In the genomic region with DNA sequence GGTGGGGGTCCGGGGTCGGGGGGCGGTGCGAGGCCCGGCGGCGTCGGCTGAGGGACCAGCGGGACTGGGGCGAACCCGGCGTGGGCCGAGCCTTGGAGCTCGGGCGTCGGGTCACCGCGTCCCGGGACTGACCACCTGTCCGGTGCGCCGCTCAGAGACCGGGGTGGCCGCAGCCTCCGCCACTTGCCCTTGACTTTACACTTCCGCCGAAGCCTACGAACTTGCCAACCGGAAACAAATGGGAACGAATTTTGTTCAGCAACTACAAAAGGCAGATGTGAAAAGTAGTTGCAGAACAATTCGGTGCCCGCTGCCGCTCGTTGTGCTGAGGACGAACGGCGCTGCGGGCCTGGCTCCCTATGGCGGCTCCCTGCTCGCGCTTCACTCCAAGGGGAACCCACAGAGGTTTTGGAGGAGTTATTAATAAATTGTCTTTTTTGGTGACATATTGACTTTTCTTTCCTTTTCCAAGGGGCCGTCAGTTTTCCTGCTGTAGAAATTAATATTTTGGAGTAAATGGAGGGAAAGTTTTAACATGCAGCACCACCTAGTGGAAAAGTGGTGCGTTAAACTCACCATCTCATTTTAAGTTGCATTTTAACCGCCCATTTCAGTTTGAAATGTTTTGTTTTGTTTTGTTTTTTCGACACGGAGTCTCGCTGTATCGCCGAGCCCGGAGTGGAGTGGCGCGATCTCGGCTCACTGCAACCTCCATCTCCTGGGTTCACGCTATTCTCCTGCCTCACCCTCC, we compare ENCODE assay signal across 8 cellular contexts. TPM values are rescaled to one million over a fixed set of nuclear protein-coding genes. Genes with fewer than 3 reads are reported as not detected.
DNase-seq lines count a peak whose midpoint lies in the region; ATAC-seq and TF ChIP-seq lines count a peak whose summit lies in the region.

No MANE protein-coding gene starts in this region.

- in situ Hi-C loops in gastrocnemius medialis (cut with MboI; ENCODE audit: low sequenced_read_pairs in 4 of 4) = loop anchor here in 2 of 4 donors (5.0 to 25.0 kb wide), 2 partner anchors 58 to 143 kb away; partner anchors contain the start of genes C5orf24 (in 2 of the 2) and DDX46 (in 1 of the 2)

- H3K36me3 ChIP-seq in iPS DF 6.9 (ENCODE audit: control insufficient read depth, insufficient read depth, low read length) = no peaks in the 10 kb centered on the region
- peaks cover 0 to 4% of the 10 kb centered on the region in 2 donors for H3K36me3 ChIP-seq in gastrocnemius medialis

- TF ChIP-seq POLR2A in gastrocnemius medialis (IDR thresholded peaks at IDR 0.05) = peak in 1 of 2 donors; percentile 22

- WGBS in iPS DF 6.9 (ENCODE audit: insufficient coverage, insufficient read length) = no CpG with 5 or more reads among the region's 54 CpGs

- H3K4me1 ChIP-seq in iPS DF 6.9 (ENCODE audit: control insufficient read depth, insufficient read depth, low read length) = no peaks in the 10 kb centered on the region
- H3K4me1 ChIP-seq in gastrocnemius medialis = peaks cover 0 to 5% of the 10 kb centered on the region in 2 donors

- H3K9me3 ChIP-seq in iPS DF 6.9 (ENCODE audit: control insufficient read depth, insufficient read depth, low read length) = no peaks in the 10 kb centered on the region
- no peaks in the 10 kb centered on the region for H3K9me3 ChIP-seq in gastrocnemius medialis

- ATAC-seq in HG02610 (IDR thresholded peaks at IDR 0.05; ENCODE audit: unreplicated experiment) = peak; percentile 16
- peak; percentile 73 to 76 for ATAC-seq in gastrocnemius medialis

- DNase-seq in NCI-H1105 (lab: John Stamatoyannopoulos, UW) (peak; percentile 41), T-helper 22 cell (ENCODE audit: low read depth) (peak; percentile 31), astrocyte of the hippocampus (ENCODE audit: low read depth, low spot score) (peak; percentile 77), iPS DF 6.9 (ENCODE audit: low read depth, low spot score) (no peak), gastrocnemius medialis (peak; percentile 57 to 70), GM19240 (ENCODE audit: insufficient read length, low spot score) (no peak)

- H3K4me3 ChIP-seq in iPS DF 6.9 (ENCODE audit: low read length) (peak overlapping the region; percentile 80), gastrocnemius medialis (peak overlapping the region; percentile 77 to 94 (median 87))

- TF ChIP-seq CTCF in GM12872 (IDR thresholded peaks at IDR 0.05; ENCODE audit: insufficient read depth, low read depth, low read length) (peak; percentile 66), gastrocnemius medialis (IDR thresholded peaks at IDR 0.05 in 4 of 5, conservative IDR thresholded peaks at IDR 0.05 in 1 of 5) (peak; percentile 73 to 83 (median 76))

- H3K27me3 ChIP-seq in iPS DF 6.9 (ENCODE audit: control insufficient read depth, insufficient read depth, low read length) (no peaks in the 10 kb centered on the region), gastrocnemius medialis (no peaks in the 10 kb centered on the region)

- no peak overlapping the region for H3K27ac ChIP-seq in iPS DF 6.9 (ENCODE audit: low read length)
- H3K27ac ChIP-seq in gastrocnemius medialis = peak overlapping the region; percentile 85 to 99 (median 96)

- intact Hi-C loops in gastrocnemius medialis (cut with DNase I; ENCODE audit: low total_unique reads) = loop anchor here (1.0 kb wide), 3 partner anchors 31 to 273 kb away; partner anchors contain the start of genes SAR1B and TXNDC15

RNA-seq across cellular contexts. Expression of gene PCBD2, which starts 0.5 kb away (rescaled TPM):
- 10 to 100 TPM; 16.9 to 21.7 (median 20.8) TPM for total RNA-seq in gastrocnemius medialis

RNA-seq across cellular contexts. Expression of gene TXNDC15, which starts 31.2 kb away (rescaled TPM):
- total RNA-seq in gastrocnemius medialis = 10 to 100 TPM; 37.0 to 81.1 (median 59.6) TPM

RNA-seq across cellular contexts. Expression of gene C5orf24, which starts 59.7 kb away (rescaled TPM):
- total RNA-seq in gastrocnemius medialis = 10 to 100 TPM; 17.3 to 32.8 (median 23.4) TPM

Comparison
In these comparisons a context has a peak if more than half of its experiments do, and no peak if none do; other contexts are left out.
1. DNase-seq: peak in NCI-H1105 (single experiment), T-helper 22 cell (single experiment), astrocyte of the hippocampus (single experiment) and gastrocnemius medialis (2 of 2); none in iPS DF 6.9 (single experiment) and GM19240 (single experiment).